ENCODE assay signal across 20 cellular contexts in genomic region chrX:31350808-31351074, GRCh38.
DNase-seq lines count a peak whose midpoint lies in the region; ATAC-seq, FAIRE-seq and TF ChIP-seq lines count a peak whose summit lies in the region.
"Had no signal": no experiment of that assay in that cellular context is flagged by ENCODE, and none has a peak within 500 bp of the region (broad histone marks: within the 10 kb centered on the region; RNA-seq: fewer than 3 reads in every experiment).

No MANE protein-coding gene starts in this region.

- no peak overlapping the region for H3K4me3 Mint-ChIP-seq in activated CD4-positive, alpha-beta memory T cell treated with anti-CD3 and anti-CD28 coated beads, Interleukin-2, amount 10 ng/mL, durations not matched to agents 7 days and 5 days
- no peak overlapping the region for H3K4me3 Mint-ChIP-seq in endothelial cell (ENCODE audit: unreplicated experiment)
- H3K4me3 Mint-ChIP-seq: CD4-positive, alpha-beta memory T cell; H9; IgD-negative memory B cell had no signal

- no peaks in the 10 kb centered on the region for H3K4me1 Mint-ChIP-seq in activated CD4-positive, alpha-beta memory T cell treated with anti-CD3 and anti-CD28 coated beads, Interleukin-2, amount 10 ng/mL, durations not matched to agents 7 days and 5 days
- no peaks in the 10 kb centered on the region for H3K4me1 Mint-ChIP-seq in endothelial cell (ENCODE audit: unreplicated experiment)
- H3K4me1 Mint-ChIP-seq: CD4-positive, alpha-beta memory T cell; IgD-negative memory B cell had no signal

- H3K27ac Mint-ChIP-seq in activated CD4-positive, alpha-beta memory T cell treated with anti-CD3 and anti-CD28 coated beads, Interleukin-2, amount 10 ng/mL, durations not matched to agents 7 days and 5 days: no peak overlapping the region
- no peak overlapping the region for H3K27ac Mint-ChIP-seq in endothelial cell (ENCODE audit: unreplicated experiment)
- H3K27ac Mint-ChIP-seq: CD4-positive, alpha-beta memory T cell; H9; IgD-negative memory B cell had no signal

- H3K4me2 ChIP-seq in IMR-90 (ENCODE audit: low read depth, low read length) (no peak overlapping the region), HepG2 (ENCODE audit: low read depth, low read length) (peak overlapping the region; percentile 65)

- H4K20me1 ChIP-seq in IMR-90 (ENCODE audit: insufficient read depth, low read length): no peaks in the 10 kb centered on the region
- H4K20me1 ChIP-seq in HepG2 (ENCODE audit: insufficient read depth, low read length): no peaks in the 10 kb centered on the region

- in situ Hi-C loops in IMR-90 (cut with MboI; ENCODE audit: low sequenced_read_pairs): no loop called here
- in situ Hi-C loops in HepG2 (cut with HindIII; ENCODE audit: extremely low pct_ligation_motif_present, low pct_unique_long_range_greater_than_20kb): no loop called here

- H4K91ac ChIP-seq in IMR-90 (ENCODE audit: insufficient read depth, low read depth, low read length): no peak overlapping the region

- H2BK5ac ChIP-seq in IMR-90 (ENCODE audit: low read depth, low read length, poor library complexity, severe bottlenecking): no peak overlapping the region

- H3K27me3 Mint-ChIP-seq in activated CD4-positive, alpha-beta memory T cell treated with anti-CD3 and anti-CD28 coated beads, Interleukin-2, amount 10 ng/mL, durations not matched to agents 7 days and 5 days: no peaks in the 10 kb centered on the region
- peaks cover 2% of the 10 kb centered on the region for H3K27me3 Mint-ChIP-seq in endothelial cell (ENCODE audit: unreplicated experiment)
- H3K27me3 Mint-ChIP-seq: CD4-positive, alpha-beta memory T cell had no signal

- H3K79me1 ChIP-seq in IMR-90 (ENCODE audit: low read depth in 1 of 2, low read length in 2 of 2): no peaks in the 10 kb centered on the region

- no peak overlapping the region for H2BK120ac ChIP-seq in IMR-90 (ENCODE audit: low read depth, low read length)

- POLR2A ChIA-PET in IMR-90 (lab: Charles Lee; ENCODE audit: unreplicated experiment) (no interaction called here), HepG2 (lab: Yijun Ruan, JAX) (no interaction called here)
- POLR2A ChIA-PET in activated CD4-positive, alpha-beta memory T cell treated with anti-CD3 and anti-CD28 coated beads, Interleukin-2, amount 10 ng/mL, durations not matched to agents 7 days and 5 days (lab: Charles Lee): no interaction called here

- TF ChIP-seq RAD21 in IMR-90 (IDR thresholded peaks at IDR 0.05; ENCODE audit: low read length) (no peak), HepG2 (CRISPR knock-in tag; IDR thresholded peaks at IDR 0.05) (no peak)

- H3K36me3 Mint-ChIP-seq in activated CD4-positive, alpha-beta memory T cell treated with anti-CD3 and anti-CD28 coated beads, Interleukin-2, amount 10 ng/mL, durations not matched to agents 7 days and 5 days (ENCODE audit: low read depth): no peaks in the 10 kb centered on the region
- H3K36me3 Mint-ChIP-seq in endothelial cell (ENCODE audit: low read depth, unreplicated experiment): no peaks in the 10 kb centered on the region
- H3K36me3 Mint-ChIP-seq: CD4-positive, alpha-beta memory T cell; IgD-negative memory B cell had no signal

- H2AK5ac ChIP-seq in IMR-90 (ENCODE audit: low read depth, low read length): no peak overlapping the region

- H3K79me2 ChIP-seq in HepG2 (ENCODE audit: insufficient read depth, low read length): no peaks in the 10 kb centered on the region

- H4K8ac ChIP-seq in IMR-90 (ENCODE audit: low read depth in 2 of 2, low read length in 2 of 2): no peak overlapping the region

- FAIRE-seq in HepG2 (lab: Jason Lieb, UNC): no peak
- FAIRE-seq: A204.1, GM12891, GM19239, H1 had no signal

- no peak overlapping the region for H3K23ac ChIP-seq in IMR-90 (ENCODE audit: low read depth, low read length)

- H2BK15ac ChIP-seq in IMR-90 (ENCODE audit: low read depth, low read length): no peak overlapping the region

- H2AFZ ChIP-seq in IMR-90 (replicated peaks; ENCODE audit: low read length, poor library complexity) (peak overlapping the region; percentile 40), HepG2 (ENCODE audit: low read length) (no peak overlapping the region)

- H3K27ac ChIP-seq in IMR-90 (ENCODE audit: insufficient read depth, low read length) (no peak overlapping the region), HepG2 (ENCODE audit: extremely low read length, insufficient read depth, low read length) (no peak overlapping the region)
- H3K27ac ChIP-seq: C4-2B had no signal

- no peak for ATAC-seq in IMR-90 (ENCODE audit: low read depth)
- ATAC-seq in HepG2: peak; percentile 62; the same call in 1 of the 3 replicates
- no peak for ATAC-seq in HG02623 (IDR thresholded peaks at IDR 0.05; ENCODE audit: unreplicated experiment)

- WGBS in IMR-90 (ENCODE audit: extremely low coverage in 2 of 2, insufficient read length in 1 of 2), 2 experiments: no CpG with 5 or more reads among the region's 1 CpG
- WGBS in HepG2 (ENCODE audit: low lambda C conversion rate): 0% methylated on average over 1 of the region's 1 CpG

- TF ChIP-seq CTCF in IMR-90 (conservative IDR thresholded peaks at IDR 0.05; ENCODE audit: low read depth, low read length) (no peak), HepG2 (CRISPR knock-in tag; IDR thresholded peaks at IDR 0.05) (no peak), endothelial cell (IDR thresholded peaks at IDR 0.05; ENCODE audit: unreplicated experiment) (no peak)

- dilution Hi-C loops in IMR-90 (cut with HindIII; ENCODE audit: low sequenced_read_pairs, unreplicated experiment): no loop called here

- H3K9me3 Mint-ChIP-seq in activated CD4-positive, alpha-beta memory T cell treated with anti-CD3 and anti-CD28 coated beads, Interleukin-2, amount 10 ng/mL, durations not matched to agents 7 days and 5 days: no peaks in the 10 kb centered on the region
- no peaks in the 10 kb centered on the region for H3K9me3 Mint-ChIP-seq in endothelial cell (ENCODE audit: unreplicated experiment)
- H3K9me3 Mint-ChIP-seq: CD4-positive, alpha-beta memory T cell; IgD-negative memory B cell had no signal

- no peaks in the 10 kb centered on the region for H3K27me3 ChIP-seq in IMR-90 (ENCODE audit: control insufficient read depth, insufficient read depth, low read length)
- H3K27me3 ChIP-seq in HepG2 (ENCODE audit: control insufficient read depth in 1 of 2, insufficient read depth in 2 of 2, low read length in 2 of 2): no peaks in the 10 kb centered on the region

- H3K9ac ChIP-seq in IMR-90 (ENCODE audit: low read depth, low read length) (no peak overlapping the region), HepG2 (ENCODE audit: insufficient read depth, low read depth, low read length) (no peak overlapping the region)

- intact Hi-C loops in IMR-90 (cut with micrococcal nuclease) (no loop called here), HepG2 (cut with micrococcal nuclease; ENCODE audit: unreplicated experiment) (no loop called here)

- H2BK20ac ChIP-seq in IMR-90 (ENCODE audit: low read depth, low read length): no peak overlapping the region

- H3K4me1 ChIP-seq in IMR-90 (ENCODE audit: control insufficient read depth, insufficient read depth, low read length): no peaks in the 10 kb centered on the region
- peaks cover 33% of the 10 kb centered on the region for H3K4me1 ChIP-seq in HepG2 (ENCODE audit: insufficient read depth, low read length)

- H3K9me3 ChIP-seq in IMR-90 (ENCODE audit: control insufficient read depth, insufficient read depth, low read length): no peaks in the 10 kb centered on the region
- H3K9me3 ChIP-seq in HepG2 (ENCODE audit: low read length): no peaks in the 10 kb centered on the region

- no peak for TF ChIP-seq POLR2A in IMR-90 (IDR thresholded peaks at IDR 0.05; ENCODE audit: low read depth, low read length)
- no peak for TF ChIP-seq POLR2A in HepG2 (IDR thresholded peaks at IDR 0.05; ENCODE audit: insufficient read depth in 1 of 2, low read depth in 2 of 2, low read length in 2 of 2)

- H3K4me3 ChIP-seq in IMR-90 (ENCODE audit: insufficient read depth, low read depth, low read length): no peak overlapping the region
- H3K4me3 ChIP-seq in HepG2 (replicated peaks in 1 of 3; ENCODE audit: insufficient read depth in 1 of 3, low read depth in 2 of 3, low read length in 3 of 3): no peak overlapping the region

- peak; percentile 1 for DNase-seq in COR-L47 (lab: John Stamatoyannopoulos, UW)
- DNase-seq in DMS53 (lab: John Stamatoyannopoulos, UW): peak; percentile 86
- no peak for DNase-seq in IMR-90
- DNase-seq in HepG2 (ENCODE audit: low spot score): no peak
- DNase-seq in activated CD4-positive, alpha-beta memory T cell treated with anti-CD3 and anti-CD28 coated beads, Interleukin-2, amount 10 ng/mL, durations not matched to agents 7 days and 5 days: no peak
- no peak for DNase-seq in endothelial cell (ENCODE audit: low spot score)
- DNase-seq in NCI-H187 treated with DMSO at 0.1 percent for 48 hours (lab: John Stamatoyannopoulos, UW): no peak
- DNase-seq: ACHN; CD4-positive, alpha-beta memory T cell; DND-41; H9; Karpas-422; KBM-7 had no signal

- TF ChIP-seq EP300 in HepG2 (IDR thresholded peaks at IDR 0.05; ENCODE audit: low read depth in 2 of 2, low read length in 2 of 2) (no peak), HepG2 (CRISPR knock-in tag; IDR thresholded peaks at IDR 0.05; ENCODE audit: borderline replicate concordance) (no peak)

- no peak overlapping the region for H4K5ac ChIP-seq in IMR-90 (ENCODE audit: low read depth, low read length)

- H3K4ac ChIP-seq in IMR-90 (ENCODE audit: low read depth, low read length): no peak overlapping the region

- H3K36me3 ChIP-seq in IMR-90 (ENCODE audit: control insufficient read depth, insufficient read depth, low read length): no peaks in the 10 kb centered on the region
- no peaks in the 10 kb centered on the region for H3K36me3 ChIP-seq in HepG2 (replicated peaks in 1 of 2; ENCODE audit: control insufficient read depth in 1 of 2, insufficient read depth in 2 of 2, low read length in 2 of 2)

- CTCF ChIA-PET in IMR-90 (lab: Yijun Ruan, JAX) (no interaction called here), HepG2 (lab: Yijun Ruan, JAX; ENCODE audit: low intra/inter-chr PET ratio, low total read pairs) (no interaction called here)
- CTCF ChIA-PET in activated CD4-positive, alpha-beta memory T cell treated with anti-CD3 and anti-CD28 coated beads, Interleukin-2, amount 10 ng/mL, durations not matched to agents 7 days and 5 days (lab: Charles Lee): no interaction called here

- H3K56ac ChIP-seq in IMR-90 (ENCODE audit: extremely low read depth, insufficient read depth, low read length): no peak overlapping the region

- no peak overlapping the region for H3K14ac ChIP-seq in IMR-90 (replicated peaks; ENCODE audit: low read depth, low read length)

- no peak overlapping the region for H2AK9ac ChIP-seq in IMR-90 (replicated peaks; ENCODE audit: low read depth, low read length, poor library complexity)

- no TSS peak for BruUV-seq in IMR-90 (replicated peaks; lab: Mats Ljungman, UMichigan)
- no TSS peak for BruUV-seq in HepG2 (replicated peaks; lab: Mats Ljungman, UMichigan)

- no peak overlapping the region for H3K18ac ChIP-seq in IMR-90 (ENCODE audit: low read depth, low read length)

- no peaks in the 10 kb centered on the region for H3K9me1 ChIP-seq in IMR-90 (ENCODE audit: insufficient read depth, low read length)

TF ChIP-seq in IMR-90, 13 proteins besides CTCF, POLR2A, EP300 and RAD21 (continues in another document):
- TF ChIP-seq NFE2L2 (IDR thresholded peaks at IDR 0.05; ENCODE audit: low read depth, low read length): no peak
- no peak for TF ChIP-seq CEBPB (IDR thresholded peaks at IDR 0.05; ENCODE audit: low read depth, low read length)

TF ChIP-seq in HepG2, 621 proteins besides CTCF, POLR2A, EP300 and RAD21 (continues in another document):
- TF ChIP-seq WIZ (CRISPR knock-in tag; IDR thresholded peaks at IDR 0.05) (no peak), SP2 (CRISPR knock-in tag; IDR thresholded peaks at IDR 0.05) (no peak)

Comparison
In these comparisons a context has a peak if more than half of its experiments do, and no peak if none do; other contexts are left out.
1. DNase-seq: peak in COR-L47 (single experiment) and DMS53 (single experiment); none in IMR-90 (single experiment), HepG2 (single experiment), activated CD4-positive, alpha-beta memory T cell treated with anti-CD3 and anti-CD28 coated beads, Interleukin-2, amount 10 ng/mL, durations not matched to agents 7 days and 5 days (single experiment), endothelial cell (single experiment) and NCI-H187 treated with DMSO at 0.1 percent for 48 hours (single experiment).